In the genomic region with DNA sequence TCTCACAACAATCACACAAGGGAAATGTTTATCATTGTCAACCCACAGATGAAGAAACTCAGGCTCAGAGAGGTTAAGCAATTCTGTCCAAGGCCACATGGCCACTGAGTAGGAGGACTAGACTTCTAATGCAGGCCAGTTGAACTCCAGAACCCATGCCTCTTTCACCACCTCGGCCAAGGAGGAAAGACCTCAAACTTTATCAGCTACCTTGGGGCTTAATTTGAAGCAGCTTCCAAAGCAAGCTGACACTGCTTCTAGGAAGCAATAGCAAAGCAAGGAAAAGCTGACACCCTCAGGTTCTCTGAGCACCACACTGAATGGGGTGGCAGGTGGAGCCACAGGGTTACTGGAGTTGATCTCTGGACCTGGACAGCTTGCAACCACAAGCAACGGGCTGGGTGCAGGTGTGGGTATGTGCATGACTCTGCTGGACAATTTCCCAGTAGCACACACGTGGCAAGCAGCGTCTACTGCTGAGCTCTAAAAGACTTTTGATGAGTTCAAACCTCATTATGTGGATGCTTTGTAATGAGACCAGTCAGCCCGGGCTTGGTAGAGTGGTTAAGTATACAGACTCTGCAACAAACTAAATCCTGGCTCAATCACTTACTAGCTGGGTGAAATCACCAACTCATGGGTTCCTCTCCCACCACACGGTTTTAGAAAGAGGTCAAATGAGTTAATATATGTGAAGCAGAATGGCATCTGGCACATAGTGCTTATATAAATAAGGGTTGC, we compare ENCODE assay signal across 8 cellular contexts. TPM values are rescaled to one million over a fixed set of nuclear protein-coding genes. Genes with fewer than 3 reads are reported as not detected.
DNase-seq lines count a peak whose midpoint lies in the region; ATAC-seq and TF ChIP-seq lines count a peak whose summit lies in the region.

No MANE protein-coding gene starts in this region.

- ATAC-seq in GM19372 (IDR thresholded peaks at IDR 0.05; ENCODE audit: low read depth, unreplicated experiment) (peak; percentile 4), HG02852 (IDR thresholded peaks at IDR 0.05; ENCODE audit: unreplicated experiment) (no peak), HG02884 (IDR thresholded peaks at IDR 0.05; ENCODE audit: unreplicated experiment) (no peak), HG03442 (IDR thresholded peaks at IDR 0.05; ENCODE audit: unreplicated experiment) (no peak)

- peak; percentile 98 for DNase-seq in MM.1S
- DNase-seq in epithelial cell of prostate (ENCODE audit: low read depth, low spot score) = peak; percentile 69
- peak; percentile 93 for DNase-seq in renal cortical epithelial cell (ENCODE audit: low read depth)
- DNase-seq in GM20000 (ENCODE audit: low spot score) = no peak

- peak overlapping the region; percentile 62 for H3K4me2 ChIP-seq in MM.1S (ENCODE audit: low read depth, low read length)

- H3K27ac ChIP-seq in MM.1S (ENCODE audit: low read length) (peak overlapping the region; percentile 87), epithelial cell of prostate (peak overlapping the region; percentile 99)

- H3K9ac ChIP-seq in MM.1S (ENCODE audit: low read length) = peak overlapping the region; percentile 51

- no peaks in the 10 kb centered on the region for H3K9me2 ChIP-seq in MM.1S (replicated peaks; ENCODE audit: insufficient read depth, low read length)

- H2AFZ ChIP-seq in MM.1S (ENCODE audit: low read length) = peak overlapping the region; percentile 10; the same call in 1 of the 2 replicates

- H4K20me1 ChIP-seq in MM.1S (ENCODE audit: insufficient read depth, low read length) = no peaks in the 10 kb centered on the region

- no peaks in the 10 kb centered on the region for H3K27me3 ChIP-seq in MM.1S (replicated peaks; ENCODE audit: insufficient read depth, low read length)

- H3K4me1 ChIP-seq in MM.1S (ENCODE audit: low read length) = peaks cover 42% of the 10 kb centered on the region

- TF ChIP-seq CTCF in MM.1S (IDR thresholded peaks at IDR 0.05; ENCODE audit: low read length) (no peak), GM20000 (IDR thresholded peaks at IDR 0.05; ENCODE audit: extremely low read depth, missing control alignments) (no peak)

- no peaks in the 10 kb centered on the region for H3K79me2 ChIP-seq in MM.1S (ENCODE audit: low read length)

- peaks cover 57% of the 10 kb centered on the region for H3F3A ChIP-seq in MM.1S (ENCODE audit: insufficient read depth, low read length)

- no peaks in the 10 kb centered on the region for H3K36me3 ChIP-seq in MM.1S (replicated peaks; ENCODE audit: insufficient read depth, low read length)

- H3K4me3 ChIP-seq in MM.1S (ENCODE audit: low read length) = no peak overlapping the region; the same call in 1 of the 2 replicates

- H3K9me3 ChIP-seq in MM.1S (replicated peaks; ENCODE audit: insufficient read depth, low read length) = no peaks in the 10 kb centered on the region

RNA-seq across cellular contexts. Expression of a gene that starts 23.1 kb away (rescaled TPM):
- 59.6 and 110 TPM in 2 replicates for total RNA-seq in renal cortical epithelial cell
